In the genomic region with DNA sequence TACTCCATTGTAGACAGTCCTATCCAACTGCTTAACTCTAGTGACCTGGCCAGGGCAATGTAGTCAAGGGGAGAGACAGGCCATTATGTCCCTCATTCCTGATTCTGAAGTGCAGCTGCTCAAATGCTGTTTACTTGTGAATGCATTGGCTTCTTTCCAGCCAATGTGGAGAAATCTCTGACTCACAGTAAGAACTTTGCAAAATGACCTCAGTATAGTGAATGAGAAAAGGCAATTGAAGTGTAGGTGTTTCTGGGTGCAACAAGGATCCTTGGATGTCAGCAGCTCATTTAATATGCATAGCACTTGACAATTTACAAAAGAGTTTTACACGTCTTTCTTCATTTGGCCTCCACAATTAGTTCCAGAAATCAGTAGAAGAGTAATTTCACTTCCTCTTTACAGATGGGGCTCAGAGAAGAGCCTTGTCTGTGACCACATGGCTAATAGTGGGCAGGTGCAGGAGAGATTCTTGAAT, we compare ENCODE assay signal across 9 cellular contexts.
DNase-seq lines count a peak whose midpoint lies in the region; ATAC-seq and TF ChIP-seq lines count a peak whose summit lies in the region.
"Had no signal": no experiment of that assay in that cellular context is flagged by ENCODE, and none has a peak within 500 bp of the region (broad histone marks: within the 10 kb centered on the region; RNA-seq: fewer than 3 reads in every experiment).

No MANE protein-coding gene starts in this region.

- H3K27ac ChIP-seq in coronary artery, result peak overlapping the region in 1 of 2 donors; percentile 61

- peak; percentile 93 for ATAC-seq in GM19023 (IDR thresholded peaks at IDR 0.05; ENCODE audit: unreplicated experiment)
- peak; percentile 97 for ATAC-seq in HG02884 (IDR thresholded peaks at IDR 0.05; ENCODE audit: unreplicated experiment)

- DNase-seq in NOMO-1 treated with dmso at 0.1 percent for 144 hours (lab: John Stamatoyannopoulos, UW; ENCODE audit: unreplicated experiment), result peak; percentile 19
- DNase-seq in non-pigmented ciliary epithelial cell (ENCODE audit: low read depth), result peak; percentile 11
- DNase-seq in NCI-H1417 treated with DMSO at 0.1 percent for 48 hours (lab: John Stamatoyannopoulos, UW), result no peak
- no peak for DNase-seq in coronary artery (ENCODE audit: low spot score)
- no peak for DNase-seq in central memory CD4-positive, alpha-beta T cell
- no peak for DNase-seq in C1 segment of cervical spinal cord (lab: John Stamatoyannopoulos, UW)
- DNase-seq: kidney glomerular epithelial cell had no signal

- H3K4me3 ChIP-seq in coronary artery, result no peak overlapping the region

- TF ChIP-seq CTCF in coronary artery (IDR thresholded peaks at IDR 0.05), result no peak

Comparison
In these comparisons a context has a peak if more than half of its experiments do, and no peak if none do; other contexts are left out.
1. DNase-seq: peak in NOMO-1 treated with dmso at 0.1 percent for 144 hours (single experiment) and non-pigmented ciliary epithelial cell (single experiment); none in NCI-H1417 treated with DMSO at 0.1 percent for 48 hours (single experiment), coronary artery (single experiment), central memory CD4-positive, alpha-beta T cell (single experiment) and C1 segment of cervical spinal cord (0 of 14).